Comparison of ENCODE assay signal across 9 cellular contexts in the genomic region with DNA sequence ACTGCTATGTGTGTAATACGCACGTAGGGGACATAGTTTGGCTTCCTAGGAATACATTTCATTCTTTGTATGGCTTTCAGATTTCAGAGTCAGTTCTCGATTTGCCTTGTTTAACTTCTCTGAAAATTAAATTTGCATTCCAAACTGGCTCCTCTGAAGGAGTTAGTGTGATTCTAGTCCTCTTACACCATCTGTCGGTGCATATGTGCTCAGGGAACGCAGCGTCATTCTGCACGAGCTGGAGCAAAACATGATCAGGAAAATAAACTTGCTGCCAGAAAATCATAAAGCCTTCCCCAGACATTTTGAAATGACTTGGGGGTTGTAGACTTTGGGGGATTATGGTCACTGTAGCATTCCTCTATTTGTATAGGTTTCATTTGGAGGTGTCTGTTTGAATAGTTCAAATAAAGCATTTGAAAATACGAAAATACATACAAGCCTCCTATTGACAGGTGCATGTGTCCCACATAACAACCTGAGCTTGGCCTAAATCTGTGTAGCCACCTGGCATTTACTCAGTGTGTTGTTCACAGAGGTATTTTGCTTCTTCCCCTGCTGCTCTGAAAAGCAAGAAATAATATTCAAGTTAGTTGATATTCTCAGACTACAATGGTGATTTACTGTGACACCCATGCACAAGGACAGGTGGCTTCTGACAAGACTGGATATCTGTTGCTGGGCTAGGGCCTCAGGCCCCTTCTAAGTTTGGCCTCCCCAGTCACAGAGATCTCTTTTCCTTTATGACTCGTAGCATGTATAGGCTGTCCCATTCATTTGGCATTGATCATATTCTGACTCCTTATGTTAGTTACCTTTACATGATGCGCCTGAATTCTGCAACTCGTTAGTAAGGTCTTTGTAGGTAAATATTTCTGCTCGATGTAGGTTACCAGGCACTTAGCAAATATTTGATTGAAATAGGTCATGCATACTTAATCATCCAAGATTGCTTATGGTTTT.
A peak's percentile ranks its signal among the peaks of the same experiment; 100 is the strongest.
DNase-seq lines count a peak whose midpoint lies in the region; ATAC-seq, FAIRE-seq and TF ChIP-seq lines count a peak whose summit lies in the region.
"Had no signal": no experiment of that assay in that cellular context is flagged by ENCODE, and none has a peak within 500 bp of the region (broad histone marks: within the 10 kb centered on the region; RNA-seq: fewer than 3 reads in every experiment).

No MANE protein-coding gene starts in this region.

- H3K4me1 ChIP-seq in liver (ENCODE audit: control insufficient read depth in 4 of 4, insufficient read depth in 4 of 4, low read length in 3 of 4): no peaks in the 10 kb centered on the region
- no peaks in the 10 kb centered on the region for H3K4me1 ChIP-seq in HepG2 (ENCODE audit: insufficient read depth, low read length)
- H3K4me1 ChIP-seq in uterus: no peaks in the 10 kb centered on the region
- H3K4me1 ChIP-seq in Caco-2: no peaks in the 10 kb centered on the region

- POLR2A ChIA-PET in HepG2 (lab: Yijun Ruan, JAX) (no interaction called here), Caco-2 (lab: Charles Lee) (no interaction called here)
- POLR2A ChIA-PET in activated CD8-positive, alpha-beta T cell treated with anti-CD3 and anti-CD28 coated beads for 36 hours (lab: Charles Lee): interaction anchor here (0.7 kb wide), 1 partner anchor 26 kb away, joined by 3 read pairs; no protein-coding TSS in a partner anchor

- H3K27ac Mint-ChIP-seq in activated CD8-positive, alpha-beta T cell treated with anti-CD3 and anti-CD28 coated beads for 36 hours: peak overlapping the region; percentile 17
- no peak overlapping the region for H3K27ac Mint-ChIP-seq in Caco-2 (ENCODE audit: unreplicated experiment)
- H3K27ac Mint-ChIP-seq: IgD-negative memory B cell had no signal

- FAIRE-seq in HepG2 (lab: Jason Lieb, UNC): no peak

- no peak overlapping the region for H2AFZ ChIP-seq in HepG2 (ENCODE audit: low read length)

- H3K4me3 ChIP-seq in liver (ENCODE audit: low read depth in 1 of 3, low read length in 3 of 3) (no peak overlapping the region), HepG2 (replicated peaks in 1 of 3; ENCODE audit: insufficient read depth in 1 of 3, low read depth in 2 of 3, low read length in 3 of 3) (no peak overlapping the region), uterus (no peak overlapping the region), Caco-2 (ENCODE audit: low read depth, low read length) (no peak overlapping the region)

- H3K4me1 Mint-ChIP-seq in activated CD8-positive, alpha-beta T cell treated with anti-CD3 and anti-CD28 coated beads for 36 hours (ENCODE audit: low read depth): peaks cover 58% of the 10 kb centered on the region
- peaks cover 5% of the 10 kb centered on the region for H3K4me1 Mint-ChIP-seq in Caco-2 (ENCODE audit: low read depth, unreplicated experiment)

- WGBS in liver: 83% methylated on average over 12 of the region's 12 CpGs
- WGBS in HepG2 (ENCODE audit: low lambda C conversion rate): 94% methylated on average over 12 of the region's 12 CpGs

- TF ChIP-seq CTCF in liver (IDR thresholded peaks at IDR 0.05; ENCODE audit: low read depth, low read length, missing input control) (no peak), HepG2 (CRISPR knock-in tag; IDR thresholded peaks at IDR 0.05) (no peak), uterus (IDR thresholded peaks at IDR 0.05) (peak; percentile 23 to 63 (median 38)), Caco-2 (IDR thresholded peaks at IDR 0.05; ENCODE audit: insufficient read depth in 1 of 2, low read depth in 1 of 2, low read length in 1 of 2, severe bottlenecking in 1 of 2, unreplicated experiment in 1 of 2) (no peak)
- TF ChIP-seq CTCF in activated CD8-positive, alpha-beta T cell treated with anti-CD3 and anti-CD28 coated beads for 36 hours (IDR thresholded peaks at IDR 0.05): no peak

- H3K4me2 ChIP-seq in HepG2 (ENCODE audit: low read depth, low read length): no peak overlapping the region

- intact Hi-C loops in HepG2 (cut with micrococcal nuclease; ENCODE audit: unreplicated experiment): no loop called here
- intact Hi-C loops in activated CD8-positive, alpha-beta T cell treated with anti-CD3 and anti-CD28 coated beads for 36 hours (cut with micrococcal nuclease): loop anchor here (5.0 to 10.0 kb wide), 2 partner anchors 37 to 70 kb away; no protein-coding TSS in a partner anchor
- intact Hi-C loops in left cardiac atrium (cut with DNase I): loop anchor here in 1 of 2 donors (5.0 kb wide), 1 partner anchor 212 kb away; no protein-coding TSS in a partner anchor
- intact Hi-C loops in uterus (cut with DNase I; ENCODE audit: low total_unique reads): no loop called here
- intact Hi-C loops in Caco-2 (cut with micrococcal nuclease; ENCODE audit: unreplicated experiment): loop anchor here (5.0 kb wide), 1 partner anchor 82 kb away; a partner anchor contains a TSS

- H3K9me3 ChIP-seq in liver (ENCODE audit: control insufficient read depth in 4 of 4, low read length in 3 of 4): no peaks in the 10 kb centered on the region
- no peaks in the 10 kb centered on the region for H3K9me3 ChIP-seq in HepG2 (ENCODE audit: low read length)
- peaks cover 0 to 9% of the 10 kb centered on the region in 2 donors for H3K9me3 ChIP-seq in uterus
- H3K9me3 ChIP-seq in Caco-2: no peaks in the 10 kb centered on the region

- H3K4me3 Mint-ChIP-seq in activated CD8-positive, alpha-beta T cell treated with anti-CD3 and anti-CD28 coated beads for 36 hours: no peak overlapping the region
- no peak overlapping the region for H3K4me3 Mint-ChIP-seq in Caco-2 (ENCODE audit: unreplicated experiment)
- H3K4me3 Mint-ChIP-seq: IgD-negative memory B cell had no signal

- peaks cover 53% of the 10 kb centered on the region for H3K36me3 Mint-ChIP-seq in activated CD8-positive, alpha-beta T cell treated with anti-CD3 and anti-CD28 coated beads for 36 hours (ENCODE audit: low read depth)
- H3K36me3 Mint-ChIP-seq in Caco-2 (ENCODE audit: insufficient read depth, unreplicated experiment): peaks cover 12% of the 10 kb centered on the region

- no peak for TF ChIP-seq EP300 in HepG2 (IDR thresholded peaks at IDR 0.05; ENCODE audit: low read depth in 2 of 2, low read length in 2 of 2)
- TF ChIP-seq EP300 in HepG2 (CRISPR knock-in tag; IDR thresholded peaks at IDR 0.05; ENCODE audit: borderline replicate concordance): no peak

- peak; percentile 29 to 61 for TF ChIP-seq RAD21 in liver (IDR thresholded peaks at IDR 0.05)
- no peak for TF ChIP-seq RAD21 in HepG2 (CRISPR knock-in tag; IDR thresholded peaks at IDR 0.05)

- H3K27me3 ChIP-seq in liver (ENCODE audit: control insufficient read depth in 4 of 4, insufficient read depth in 4 of 4, low read length in 3 of 4) (no peaks in the 10 kb centered on the region), HepG2 (ENCODE audit: control insufficient read depth in 1 of 2, insufficient read depth in 2 of 2, low read length in 2 of 2) (no peaks in the 10 kb centered on the region), uterus (no peaks in the 10 kb centered on the region), Caco-2 (replicated peaks; ENCODE audit: control insufficient read depth, insufficient read depth, low read length) (no peaks in the 10 kb centered on the region)

- DNase-seq in HepG2 (ENCODE audit: low spot score): no peak
- no peak for DNase-seq in activated CD8-positive, alpha-beta T cell treated with anti-CD3 and anti-CD28 coated beads for 36 hours
- DNase-seq in left cardiac atrium: no peak
- DNase-seq in uterus: peak in 1 of 2 donors; percentile 37
- DNase-seq in Caco-2: no peak

- H3K27ac ChIP-seq in liver (ENCODE audit: low read depth in 1 of 2, low read length in 2 of 2) (no peak overlapping the region), HepG2 (ENCODE audit: extremely low read length, insufficient read depth, low read length) (no peak overlapping the region), uterus (no peak overlapping the region)

- H3K9me3 Mint-ChIP-seq in activated CD8-positive, alpha-beta T cell treated with anti-CD3 and anti-CD28 coated beads for 36 hours: peaks cover 7% of the 10 kb centered on the region
- H3K9me3 Mint-ChIP-seq in Caco-2 (ENCODE audit: unreplicated experiment): peaks cover 17% of the 10 kb centered on the region

- CTCF ChIA-PET in HepG2 (lab: Yijun Ruan, JAX; ENCODE audit: low intra/inter-chr PET ratio, low total read pairs): no interaction called here
- CTCF ChIA-PET in activated CD8-positive, alpha-beta T cell treated with anti-CD3 and anti-CD28 coated beads for 36 hours (lab: Charles Lee): interaction anchor here (1.0 to 1.3 kb wide), 2 partner anchors 82 to 209 kb away, joined by 3 read pairs; a partner anchor contains a TSS
- CTCF ChIA-PET in Caco-2 (lab: Charles Lee): no interaction called here

- H3K36me3 ChIP-seq in liver (ENCODE audit: control insufficient read depth in 4 of 4, insufficient read depth in 3 of 4, low read depth in 1 of 4, low read length in 3 of 4): peaks cover 1 to 55% (median 34%) of the 10 kb centered on the region in 4 donors
- H3K36me3 ChIP-seq in HepG2 (replicated peaks in 1 of 2; ENCODE audit: control insufficient read depth in 1 of 2, insufficient read depth in 2 of 2, low read length in 2 of 2): peaks cover 24 to 78% of the 10 kb centered on the region in 2 experiments
- no peaks in the 10 kb centered on the region for H3K36me3 ChIP-seq in uterus
- no peaks in the 10 kb centered on the region for H3K36me3 ChIP-seq in Caco-2 (ENCODE audit: control insufficient read depth, insufficient read depth, low read length)

- no peaks in the 10 kb centered on the region for H3K79me2 ChIP-seq in HepG2 (ENCODE audit: insufficient read depth, low read length)

- TF ChIP-seq POLR2A in HepG2 (IDR thresholded peaks at IDR 0.05; ENCODE audit: insufficient read depth in 1 of 2, low read depth in 2 of 2, low read length in 2 of 2) (no peak), uterus (IDR thresholded peaks at IDR 0.05) (no peak)

- H3K9ac ChIP-seq in liver (ENCODE audit: low read depth in 1 of 2, low read length in 2 of 2) (no peak overlapping the region), HepG2 (ENCODE audit: insufficient read depth, low read depth, low read length) (no peak overlapping the region)

- peaks cover 11% of the 10 kb centered on the region; the same call in 1 of the 2 replicates for H4K20me1 ChIP-seq in HepG2 (ENCODE audit: insufficient read depth, low read length)

- in situ Hi-C loops in HepG2 (cut with HindIII; ENCODE audit: extremely low pct_ligation_motif_present, low pct_unique_long_range_greater_than_20kb): no loop called here

- BruUV-seq in HepG2 (replicated peaks; lab: Mats Ljungman, UMichigan) (no TSS peak), Caco-2 (replicated peaks; lab: Mats Ljungman, UMichigan) (no TSS peak)

- ATAC-seq in HepG2: no peak
- no peak for ATAC-seq in activated CD8-positive, alpha-beta T cell treated with anti-CD3 and anti-CD28 coated beads for 36 hours
- ATAC-seq in left cardiac atrium: peak; percentile 53 to 68
- ATAC-seq in HG03097 (IDR thresholded peaks at IDR 0.05; ENCODE audit: low FRiP score, unreplicated experiment): no peak
- no peak for ATAC-seq in HG03108 (IDR thresholded peaks at IDR 0.05; ENCODE audit: unreplicated experiment)

- H3K27me3 Mint-ChIP-seq in activated CD8-positive, alpha-beta T cell treated with anti-CD3 and anti-CD28 coated beads for 36 hours: no peaks in the 10 kb centered on the region
- no peaks in the 10 kb centered on the region for H3K27me3 Mint-ChIP-seq in Caco-2 (ENCODE audit: insufficient read depth, unreplicated experiment)
- H3K27me3 Mint-ChIP-seq: IgD-negative memory B cell had no signal

TF ChIP-seq in liver, 16 proteins besides CTCF, POLR2A, EP300 and RAD21 (continues in another document):
- TF ChIP-seq GABPA (IDR thresholded peaks at IDR 0.05 in 1 of 2, conservative IDR thresholded peaks at IDR 0.05 in 1 of 2): no peak

Comparison
In these comparisons a context has a peak if more than half of its experiments do, and no peak if none do; other contexts are left out.
1. CTCF ChIP-seq: peak in uterus (4 of 4); none in liver (single experiment), HepG2 (single experiment), activated CD8-positive, alpha-beta T cell treated with anti-CD3 and anti-CD28 coated beads for 36 hours (single experiment) and Caco-2 (0 of 2).
2. ATAC-seq: peak in left cardiac atrium (2 of 2); none in HepG2 (single experiment), activated CD8-positive, alpha-beta T cell treated with anti-CD3 and anti-CD28 coated beads for 36 hours (single experiment), HG03097 (single experiment) and HG03108 (single experiment).
3. intact Hi-C loops: an anchor here in activated CD8-positive, alpha-beta T cell treated with anti-CD3 and anti-CD28 coated beads for 36 hours (5.0 to 10.0 kb wide) and Caco-2 (5.0 kb wide); none called in HepG2 and uterus.